Comparison of ENCODE assay signal across 25 cellular contexts in genomic region chr1:7921766-7922165, GRCh38. TPM values are rescaled to one million over a fixed set of nuclear protein-coding genes. Genes with fewer than 3 reads are reported as not detected.
A peak's percentile ranks its signal among the peaks of the same experiment; 100 is the strongest.
DNase-seq lines count a peak whose midpoint lies in the region; ATAC-seq and TF ChIP-seq lines count a peak whose summit lies in the region.
"Had no signal": no experiment of that assay in that cellular context is flagged by ENCODE, and none has a peak within 500 bp of the region (broad histone marks: within the 10 kb centered on the region; RNA-seq: fewer than 3 reads in every experiment).

No MANE protein-coding gene starts in this region.

- ATAC-seq in natural killer cell treated with Interleukin-12 subunit alpha and Interleukin-12 subunit beta and Interleukin-15 and Interleukin-18, amount 100 ng/mL, for 72 hours: no peak
- ATAC-seq in natural killer cell (no peak), GM18520 (IDR thresholded peaks at IDR 0.05; ENCODE audit: unreplicated experiment) (no peak)
- no peak for ATAC-seq in activated T-helper 17 cell treated with anti-CD3 and anti-CD28 coated beads, Interleukin-2, amount 50 U/mL, for 72 hours (replicated peaks)
- ATAC-seq: left cardiac atrium had no signal

- no peaks in the 10 kb centered on the region for H3K27me3 Mint-ChIP-seq in natural killer cell treated with Interleukin-12 subunit alpha and Interleukin-12 subunit beta and Interleukin-15 and Interleukin-18, amount 100 ng/mL, for 72 hours
- H3K27me3 Mint-ChIP-seq in natural killer cell (ENCODE audit: low read depth in 2 of 2): no peaks in the 10 kb centered on the region
- H3K27me3 Mint-ChIP-seq in activated T-helper 17 cell treated with anti-CD3 and anti-CD28 coated beads, Interleukin-2, amount 50 U/mL, for 72 hours: no peaks in the 10 kb centered on the region

- H3K27ac Mint-ChIP-seq in natural killer cell treated with Interleukin-12 subunit alpha and Interleukin-12 subunit beta and Interleukin-15 and Interleukin-18, amount 100 ng/mL, for 72 hours: peak overlapping the region; percentile 18 to 83
- H3K27ac Mint-ChIP-seq in natural killer cell: no peak overlapping the region
- peak overlapping the region; percentile 48 for H3K27ac Mint-ChIP-seq in activated T-helper 17 cell treated with anti-CD3 and anti-CD28 coated beads, Interleukin-2, amount 50 U/mL, for 72 hours
- H3K27ac Mint-ChIP-seq: T-helper 2 cell treated with Interferon-gamma antibody and Interleukin-4, amounts not matched to agents 5 μg/mL and 100 μg/mL, for 36 hours had no signal

- H3K9me3 Mint-ChIP-seq in natural killer cell treated with Interleukin-12 subunit alpha and Interleukin-12 subunit beta and Interleukin-15 and Interleukin-18, amount 100 ng/mL, for 72 hours: no peaks in the 10 kb centered on the region
- no peaks in the 10 kb centered on the region for H3K9me3 Mint-ChIP-seq in natural killer cell
- H3K9me3 Mint-ChIP-seq in activated T-helper 17 cell treated with anti-CD3 and anti-CD28 coated beads, Interleukin-2, amount 50 U/mL, for 72 hours: no peaks in the 10 kb centered on the region
- H3K9me3 Mint-ChIP-seq: brain; naive B cell; T-helper 2 cell treated with Interferon-gamma antibody and Interleukin-4, amounts not matched to agents 5 μg/mL and 100 μg/mL, for 36 hours had no signal

- H3K9me3 ChIP-seq in tibial artery: no peaks in the 10 kb centered on the region
- H3K9me3 ChIP-seq: BLaER1 treated with 17β-estradiol and CSF1 and Interleukin-3, amounts not matched to agents 10 nM and 100 nM; colonic mucosa; esophagus muscularis mucosa; uterus had no signal

- H3K4me3 Mint-ChIP-seq in natural killer cell treated with Interleukin-12 subunit alpha and Interleukin-12 subunit beta and Interleukin-15 and Interleukin-18, amount 100 ng/mL, for 72 hours: no peak overlapping the region
- H3K4me3 Mint-ChIP-seq in natural killer cell: no peak overlapping the region
- H3K4me3 Mint-ChIP-seq in activated T-helper 17 cell treated with anti-CD3 and anti-CD28 coated beads, Interleukin-2, amount 50 U/mL, for 72 hours: peak overlapping the region; percentile 24
- H3K4me3 Mint-ChIP-seq: naive B cell; T-helper 2 cell treated with Interferon-gamma antibody and Interleukin-4, amounts not matched to agents 5 μg/mL and 100 μg/mL, for 36 hours had no signal

- peak overlapping the region; percentile 52 to 67 for H3K27ac ChIP-seq in tibial artery
- H3K27ac ChIP-seq: colonic mucosa, esophagus muscularis mucosa, SK-N-MC, uterus, WERI-Rb-1 had no signal

- peak overlapping the region; percentile 2 to 12 for H3K4me3 ChIP-seq in tibial artery
- H3K4me3 ChIP-seq: BLaER1 treated with 17β-estradiol and CSF1 and Interleukin-3, amounts not matched to agents 10 nM and 100 nM; colonic mucosa; esophagus muscularis mucosa; SK-N-MC; uterus had no signal

- no peak for TF ChIP-seq CTCF in natural killer cell (IDR thresholded peaks at IDR 0.05)
- no peak for TF ChIP-seq CTCF in tibial artery (IDR thresholded peaks at IDR 0.05)

- intact Hi-C loops in natural killer cell (cut with micrococcal nuclease) (no loop called here), tibial artery (cut with DNase I; ENCODE audit: low total_unique reads) (no loop called here)

- DNase-seq in natural killer cell treated with Interleukin-12 subunit alpha and Interleukin-12 subunit beta and Interleukin-15 and Interleukin-18, amount 100 ng/mL, for 72 hours (ENCODE audit: low spot score): no peak
- DNase-seq in natural killer cell (no peak), fibroblast of peridontal ligament (ENCODE audit: extremely low read depth) (peak; percentile 61), tibial artery (no peak), D341Med (ENCODE audit: low spot score) (no peak), NCI-H2227 (lab: John Stamatoyannopoulos, UW; ENCODE audit: unreplicated experiment) (no peak)
- DNase-seq: activated CD4-positive, alpha-beta T cell treated with anti-CD3 and anti-CD28 coated beads, Interleukin-2, amount 50 U/mL, for 48 hours; activated naive CD4-positive, alpha-beta T cell treated with anti-CD3 and anti-CD28 coated beads, Interleukin-2, amount 50 U/mL, for 16 hours; activated T-cell treated with anti-CD3 and anti-CD28 coated beads for 4 hours; colonic mucosa; left cardiac atrium; naive B cell; NCI-H146; NCI-H2171; NCI-H526; uterus; WERI-Rb-1 had no signal

- peaks cover 0 to 10% (median 0%) of the 10 kb centered on the region in 4 donors for H3K4me1 ChIP-seq in tibial artery
- H3K4me1 ChIP-seq: colonic mucosa, esophagus muscularis mucosa, uterus had no signal

- H3K36me3 ChIP-seq in tibial artery: no peaks in the 10 kb centered on the region
- H3K36me3 ChIP-seq: BLaER1 treated with 17β-estradiol and CSF1 and Interleukin-3, amounts not matched to agents 10 nM and 100 nM; colonic mucosa; esophagus muscularis mucosa; uterus; WERI-Rb-1 had no signal

- H3K36me3 Mint-ChIP-seq in natural killer cell treated with Interleukin-12 subunit alpha and Interleukin-12 subunit beta and Interleukin-15 and Interleukin-18, amount 100 ng/mL, for 72 hours: peaks cover 17% of the 10 kb centered on the region
- H3K36me3 Mint-ChIP-seq in natural killer cell: no peaks in the 10 kb centered on the region
- H3K36me3 Mint-ChIP-seq in activated T-helper 17 cell treated with anti-CD3 and anti-CD28 coated beads, Interleukin-2, amount 50 U/mL, for 72 hours (ENCODE audit: low read depth): peaks cover 42% of the 10 kb centered on the region
- H3K36me3 Mint-ChIP-seq: brain, naive B cell had no signal

- H3K27me3 ChIP-seq in tibial artery: peaks cover 0 to 5% of the 10 kb centered on the region in 2 donors
- H3K27me3 ChIP-seq: BLaER1 treated with 17β-estradiol and CSF1 and Interleukin-3, amounts not matched to agents 10 nM and 100 nM; colonic mucosa; uterus had no signal

- H3K4me1 Mint-ChIP-seq in natural killer cell treated with Interleukin-12 subunit alpha and Interleukin-12 subunit beta and Interleukin-15 and Interleukin-18, amount 100 ng/mL, for 72 hours (ENCODE audit: low read depth in 2 of 2): peaks cover 30 to 39% of the 10 kb centered on the region in 2 donors
- H3K4me1 Mint-ChIP-seq in natural killer cell: peaks cover 28 to 31% of the 10 kb centered on the region in 2 donors
- peaks cover 14% of the 10 kb centered on the region for H3K4me1 Mint-ChIP-seq in activated T-helper 17 cell treated with anti-CD3 and anti-CD28 coated beads, Interleukin-2, amount 50 U/mL, for 72 hours
- H3K4me1 Mint-ChIP-seq: brain, naive B cell had no signal

RNA-seq across cellular contexts. Expression of gene TNFRSF9, which starts 18.9 kb away (rescaled TPM):
- total RNA-seq in natural killer cell treated with Interleukin-12 subunit alpha and Interleukin-12 subunit beta and Interleukin-15 and Interleukin-18, amount 100 ng/mL, for 72 hours: 100 to 1,000 TPM; 126 to 462 TPM
- 1 to 10 TPM; 2.6 to 6.4 (median 4.2) TPM for total RNA-seq in natural killer cell
- 10 to 100 TPM; 22.2 to 40.8 TPM for total RNA-seq in activated T-helper 17 cell treated with anti-CD3 and anti-CD28 coated beads, Interleukin-2, amount 50 U/mL, for 72 hours
- total RNA-seq: osteocyte, uterus had no signal

RNA-seq across cellular contexts. Expression of gene PARK7, which starts 39.7 kb away (rescaled TPM):
- total RNA-seq in natural killer cell treated with Interleukin-12 subunit alpha and Interleukin-12 subunit beta and Interleukin-15 and Interleukin-18, amount 100 ng/mL, for 72 hours: 100 to 1,000 TPM; 417 to 446 TPM
- total RNA-seq in natural killer cell: 100 to 1,000 TPM; 120 to 127 (median 127) TPM
- total RNA-seq in activated T-helper 17 cell treated with anti-CD3 and anti-CD28 coated beads, Interleukin-2, amount 50 U/mL, for 72 hours: 100 to 1,000 TPM; 262 to 416 TPM

Comparison
In these comparisons a context has a peak if more than half of its experiments do, and no peak if none do; other contexts are left out.
1. H3K27ac Mint-ChIP-seq: peak in natural killer cell treated with Interleukin-12 subunit alpha and Interleukin-12 subunit beta and Interleukin-15 and Interleukin-18, amount 100 ng/mL, for 72 hours (2 of 2) and activated T-helper 17 cell treated with anti-CD3 and anti-CD28 coated beads, Interleukin-2, amount 50 U/mL, for 72 hours (single experiment); none in natural killer cell (0 of 2).